Comparison of ENCODE assay signal across 1 cellular context in genomic region chr11:124758355-124759267, GRCh38.
TF ChIP-seq lines count a peak whose summit lies in the region.

No MANE protein-coding gene starts in this region.

TF ChIP-seq in HepG2, 621 proteins besides CTCF, POLR2A, EP300 and RAD21 (continued from another document and continues in another):
- TF ChIP-seq SNAPC4 (CRISPR knock-in tag; IDR thresholded peaks at IDR 0.05) (no peak), ELF3 (CRISPR knock-in tag; IDR thresholded peaks at IDR 0.05) (peak; percentile 54; the same call in 1 of the 2 replicates), ATM (IDR thresholded peaks at IDR 0.05; ENCODE audit: borderline replicate concordance) (no peak), ZSCAN29 (CRISPR knock-in tag; conservative IDR thresholded peaks at IDR 0.05) (peak; percentile 75), TRIM22 (IDR thresholded peaks at IDR 0.05) (no peak), SPEN (CRISPR knock-in tag; IDR thresholded peaks at IDR 0.05; ENCODE audit: low read depth) (0 out of 2 replicates have a peak, but pooled peaks have one; percentile 53), IKZF5 (CRISPR knock-in tag; IDR thresholded peaks at IDR 0.05) (0 out of 2 replicates have a peak, but pooled peaks have one; percentile 17), KMT2A (CRISPR knock-in tag; IDR thresholded peaks at IDR 0.05) (0 out of 2 replicates have a peak, but pooled peaks have one; percentile 25), ZNF768 (CRISPR knock-in tag; IDR thresholded peaks at IDR 0.05) (peak; percentile 24; the same call in 1 of the 2 replicates), ZGPAT (CRISPR knock-in tag; IDR thresholded peaks at IDR 0.05) (peak; percentile 27; the same call in 1 of the 2 replicates), ZNF362 (CRISPR knock-in tag; IDR thresholded peaks at IDR 0.05; ENCODE audit: borderline replicate concordance) (peak; percentile 62; the same call in 1 of the 2 replicates), ZKSCAN8 (CRISPR knock-in tag; IDR thresholded peaks at IDR 0.05; ENCODE audit: borderline replicate concordance) (0 out of 2 replicates have a peak, but pooled peaks have one; percentile 33), SP5 (CRISPR knock-in tag; IDR thresholded peaks at IDR 0.05; ENCODE audit: borderline replicate concordance, low read depth) (peak; percentile 37; the same call in 1 of the 2 replicates), HOXA5 (CRISPR knock-in tag; IDR thresholded peaks at IDR 0.05) (no peak), ZNF687 (CRISPR knock-in tag; IDR thresholded peaks at IDR 0.05) (0 out of 2 replicates have a peak, but pooled peaks have one; percentile 24), PBX3 (CRISPR knock-in tag; IDR thresholded peaks at IDR 0.05; ENCODE audit: borderline replicate concordance) (no peak), ZNF230 (CRISPR knock-in tag; IDR thresholded peaks at IDR 0.05) (0 out of 2 replicates have a peak, but pooled peaks have one; percentile 56), NR2F1 (CRISPR knock-in tag; IDR thresholded peaks at IDR 0.05) (no peak), ZNF574 (CRISPR knock-in tag; IDR thresholded peaks at IDR 0.05) (peak; percentile 40; the same call in 1 of the 2 replicates), SNAPC2 (CRISPR knock-in tag; IDR thresholded peaks at IDR 0.05) (no peak), FOXO4 (CRISPR knock-in tag; conservative IDR thresholded peaks at IDR 0.05) (no peak), SAP130 (CRISPR knock-in tag; IDR thresholded peaks at IDR 0.05; ENCODE audit: low read depth) (peak; percentile 45), ZSCAN31 (CRISPR knock-in tag; IDR thresholded peaks at IDR 0.05; ENCODE audit: low read depth) (0 out of 2 replicates have a peak, but pooled peaks have one; percentile 35), ZSCAN22 (CRISPR knock-in tag; IDR thresholded peaks at IDR 0.05) (no peak), ELF4 (CRISPR knock-in tag; IDR thresholded peaks at IDR 0.05; ENCODE audit: borderline replicate concordance) (no peak), RELA (CRISPR knock-in tag; IDR thresholded peaks at IDR 0.05) (no peak), PATZ1 (CRISPR knock-in tag; IDR thresholded peaks at IDR 0.05) (peak; percentile 55; the same call in 1 of the 2 replicates), RCOR2 (CRISPR knock-in tag; IDR thresholded peaks at IDR 0.05) (no peak)
